In the genomic region with DNA sequence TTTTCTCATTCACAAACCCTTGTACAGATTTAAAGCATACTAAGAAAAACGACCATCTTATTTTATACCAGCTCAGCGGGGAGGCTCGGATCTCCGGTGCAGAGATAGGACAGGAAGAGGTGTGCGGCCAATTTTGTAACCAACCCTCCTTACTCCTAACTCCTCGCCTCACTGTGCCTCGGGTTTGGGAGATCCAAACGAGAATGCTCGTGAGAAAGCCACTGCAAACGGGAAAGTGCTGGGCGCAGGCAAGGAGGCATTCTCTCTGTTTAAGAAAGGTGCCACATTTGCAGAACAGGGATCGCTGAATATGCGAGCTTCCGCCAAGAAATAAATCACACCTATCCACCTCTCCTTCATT, we compare ENCODE assay signal across 1 cellular context.
TF ChIP-seq lines count a peak whose summit lies in the region.

No MANE protein-coding gene starts in this region.

TF ChIP-seq in A549, 52 proteins besides CTCF, POLR2A, EP300 and RAD21 (continued from another document):
- TF ChIP-seq, protein P1, sequence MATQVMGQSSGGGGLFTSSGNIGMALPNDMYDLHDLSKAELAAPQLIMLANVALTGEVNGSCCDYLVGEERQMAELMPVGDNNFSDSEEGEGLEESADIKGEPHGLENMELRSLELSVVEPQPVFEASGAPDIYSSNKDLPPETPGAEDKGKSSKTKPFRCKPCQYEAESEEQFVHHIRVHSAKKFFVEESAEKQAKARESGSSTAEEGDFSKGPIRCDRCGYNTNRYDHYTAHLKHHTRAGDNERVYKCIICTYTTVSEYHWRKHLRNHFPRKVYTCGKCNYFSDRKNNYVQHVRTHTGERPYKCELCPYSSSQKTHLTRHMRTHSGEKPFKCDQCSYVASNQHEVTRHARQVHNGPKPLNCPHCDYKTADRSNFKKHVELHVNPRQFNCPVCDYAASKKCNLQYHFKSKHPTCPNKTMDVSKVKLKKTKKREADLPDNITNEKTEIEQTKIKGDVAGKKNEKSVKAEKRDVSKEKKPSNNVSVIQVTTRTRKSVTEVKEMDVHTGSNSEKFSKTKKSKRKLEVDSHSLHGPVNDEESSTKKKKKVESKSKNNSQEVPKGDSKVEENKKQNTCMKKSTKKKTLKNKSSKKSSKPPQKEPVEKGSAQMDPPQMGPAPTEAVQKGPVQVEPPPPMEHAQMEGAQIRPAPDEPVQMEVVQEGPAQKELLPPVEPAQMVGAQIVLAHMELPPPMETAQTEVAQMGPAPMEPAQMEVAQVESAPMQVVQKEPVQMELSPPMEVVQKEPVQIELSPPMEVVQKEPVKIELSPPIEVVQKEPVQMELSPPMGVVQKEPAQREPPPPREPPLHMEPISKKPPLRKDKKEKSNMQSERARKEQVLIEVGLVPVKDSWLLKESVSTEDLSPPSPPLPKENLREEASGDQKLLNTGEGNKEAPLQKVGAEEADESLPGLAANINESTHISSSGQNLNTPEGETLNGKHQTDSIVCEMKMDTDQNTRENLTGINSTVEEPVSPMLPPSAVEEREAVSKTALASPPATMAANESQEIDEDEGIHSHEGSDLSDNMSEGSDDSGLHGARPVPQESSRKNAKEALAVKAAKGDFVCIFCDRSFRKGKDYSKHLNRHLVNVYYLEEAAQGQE (IDR thresholded peaks at IDR 0.05), result no peak
- no peak for TF ChIP-seq HDAC2 (IDR thresholded peaks at IDR 0.05)
- no peak for TF ChIP-seq CHD2 (IDR thresholded peaks at IDR 0.05; ENCODE audit: low read length, partially characterized antibody)
- no peak for TF ChIP-seq CBX8 (IDR thresholded peaks at IDR 0.05)
